ENCODE assay signal across 8 cellular contexts in the genomic region with DNA sequence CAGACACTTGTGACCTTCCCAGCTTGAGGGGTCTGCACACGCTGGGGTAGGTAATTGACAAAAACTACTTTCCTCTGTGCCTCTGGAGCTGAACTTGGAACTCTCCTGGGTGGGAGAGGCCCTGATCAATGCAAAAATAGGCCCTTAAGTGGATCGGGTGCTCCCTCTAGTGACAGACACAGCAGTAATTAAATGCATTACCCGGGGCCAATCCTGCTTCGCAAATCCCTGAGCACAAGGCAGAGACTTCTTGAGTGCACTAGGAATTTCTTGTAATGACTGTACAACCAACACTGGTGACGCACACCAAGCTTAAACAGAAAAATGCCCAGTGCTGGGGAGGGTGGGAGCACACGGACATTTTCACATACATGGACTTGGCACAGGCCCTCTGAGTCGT. TPM values are rescaled to one million over a fixed set of nuclear protein-coding genes. Genes with fewer than 3 reads are reported as not detected.
A peak's percentile ranks its signal among the peaks of the same experiment; 100 is the strongest.
DNase-seq lines count a peak whose midpoint lies in the region; ATAC-seq and TF ChIP-seq lines count a peak whose summit lies in the region.

No MANE protein-coding gene starts in this region.

- no peak overlapping the region for H3K4me2 ChIP-seq in PC-9

- no peak overlapping the region for H3K27ac ChIP-seq in PC-9
- no peak overlapping the region for H3K27ac ChIP-seq in ovary

- no peak overlapping the region for H3K4me3 Mint-ChIP-seq in Calu3 (ENCODE audit: low read depth, unreplicated experiment)
- H3K4me3 Mint-ChIP-seq in activated naive CD4-positive, alpha-beta T cell treated with anti-CD3 and anti-CD28 coated beads for 36 hours: no peak overlapping the region

- H3K27ac Mint-ChIP-seq in Calu3 (ENCODE audit: unreplicated experiment): no peak overlapping the region
- H3K27ac Mint-ChIP-seq in activated naive CD4-positive, alpha-beta T cell treated with anti-CD3 and anti-CD28 coated beads for 36 hours: no peak overlapping the region

- no peak for ATAC-seq in HG03378 (IDR thresholded peaks at IDR 0.05; ENCODE audit: unreplicated experiment)
- ATAC-seq in GM21737 (IDR thresholded peaks at IDR 0.05; ENCODE audit: unreplicated experiment): no peak

- no peaks in the 10 kb centered on the region; the same call in 1 of the 2 replicates for H4K20me1 ChIP-seq in PC-9 (ENCODE audit: insufficient read depth)

- no peaks in the 10 kb centered on the region for H3K79me2 ChIP-seq in PC-9 (ENCODE audit: low read depth)

- H3K9me2 ChIP-seq in PC-9 (ENCODE audit: insufficient read depth): no peaks in the 10 kb centered on the region

- H3K4me1 ChIP-seq in PC-9 (replicated peaks; ENCODE audit: insufficient read depth) (no peaks in the 10 kb centered on the region), ovary (ENCODE audit: insufficient read depth) (no peaks in the 10 kb centered on the region)

- no peaks in the 10 kb centered on the region for H3K9me3 Mint-ChIP-seq in Calu3 (ENCODE audit: low read depth, unreplicated experiment)
- H3K9me3 Mint-ChIP-seq in activated naive CD4-positive, alpha-beta T cell treated with anti-CD3 and anti-CD28 coated beads for 36 hours: no peaks in the 10 kb centered on the region

- peak; percentile 80 for DNase-seq in Calu3
- peak; percentile 84 for DNase-seq in HT1080 (ENCODE audit: low read depth)
- peak; percentile 74 to 79 for DNase-seq in PC-9
- DNase-seq in activated naive CD4-positive, alpha-beta T cell treated with anti-CD3 and anti-CD28 coated beads for 36 hours: peak; percentile 73
- peak; percentile 75 for DNase-seq in foreskin melanocyte
- DNase-seq in ovary: peak in 2 of 5 donors; percentile 31 to 53

- TF ChIP-seq EP300 in ovary (IDR thresholded peaks at IDR 0.05): no peak

- peaks cover 8% of the 10 kb centered on the region; the same call in 1 of the 2 replicates for H3F3A ChIP-seq in PC-9 (ENCODE audit: insufficient read depth, low read depth)

- WGBS in ovary, 3 donors: 8 to 11% (median 10%) methylated on average over 7 of the region's 7 CpGs

- no peak overlapping the region for H3K4me3 ChIP-seq in PC-9
- H3K4me3 ChIP-seq in ovary: no peak overlapping the region

- H3K36me3 ChIP-seq in PC-9 (ENCODE audit: low read depth) (no peaks in the 10 kb centered on the region), ovary (no peaks in the 10 kb centered on the region)

- no peaks in the 10 kb centered on the region for H3K9me3 ChIP-seq in PC-9 (ENCODE audit: insufficient read depth, low read depth)
- no peaks in the 10 kb centered on the region for H3K9me3 ChIP-seq in ovary

- peaks cover 74% of the 10 kb centered on the region for H3K27me3 Mint-ChIP-seq in Calu3 (ENCODE audit: unreplicated experiment)
- no peaks in the 10 kb centered on the region for H3K27me3 Mint-ChIP-seq in activated naive CD4-positive, alpha-beta T cell treated with anti-CD3 and anti-CD28 coated beads for 36 hours (ENCODE audit: low read depth)

- peak; percentile 87 for TF ChIP-seq CTCF in Calu3 (IDR thresholded peaks at IDR 0.05; ENCODE audit: unreplicated experiment)
- peak; percentile 94 for TF ChIP-seq CTCF in PC-9 (conservative IDR thresholded peaks at IDR 0.05)
- TF ChIP-seq CTCF in ovary (IDR thresholded peaks at IDR 0.05): peak; percentile 21 to 53 (median 29)

- no TSS peak for BruUV-seq in Calu3 (replicated peaks; lab: Mats Ljungman, UMichigan)
- no TSS peak for BruUV-seq in PC-9 (replicated peaks; lab: Mats Ljungman, UMichigan)

- H2AFZ ChIP-seq in PC-9: no peak overlapping the region

- peaks cover 9% of the 10 kb centered on the region for H3K4me1 Mint-ChIP-seq in Calu3 (ENCODE audit: low read depth, unreplicated experiment)
- H3K4me1 Mint-ChIP-seq in activated naive CD4-positive, alpha-beta T cell treated with anti-CD3 and anti-CD28 coated beads for 36 hours (ENCODE audit: low read depth): peaks cover 13% of the 10 kb centered on the region

- H3K27me3 ChIP-seq in PC-9 (ENCODE audit: insufficient read depth, low read depth): peaks cover 33% of the 10 kb centered on the region
- no peaks in the 10 kb centered on the region for H3K27me3 ChIP-seq in ovary

- TF ChIP-seq POLR2A in ovary (IDR thresholded peaks at IDR 0.05): no peak

- CTCF ChIA-PET in Calu3 (lab: Charles Lee): interaction anchor here (0.6 to 1.7 kb wide), 7 partner anchors 35 to 330 kb away, joined by 3 to 12 read pairs (median 4); a partner anchor contains a TSS
- CTCF ChIA-PET in PC-9 (lab: Charles Lee): interaction anchor here (0.7 to 1.8 kb wide), 6 partner anchors 79 to 1152 kb away, joined by 3 to 6 read pairs (median 3); a partner anchor contains a TSS
- CTCF ChIA-PET in activated naive CD4-positive, alpha-beta T cell treated with anti-CD3 and anti-CD28 coated beads for 36 hours (lab: Charles Lee): interaction anchor here (0.5 to 3.4 kb wide), 10 partner anchors 10 to 1144 kb away, joined by 3 to 13 read pairs (median 4); a partner anchor contains a TSS

- intact Hi-C loops in Calu3 (cut with micrococcal nuclease; ENCODE audit: unreplicated experiment): loop anchor here (1.0 kb wide), 1 partner anchor 277 kb away; no protein-coding TSS in a partner anchor
- intact Hi-C loops in PC-9 (cut with micrococcal nuclease; ENCODE audit: unreplicated experiment): loop anchor here (1.0 to 5.0 kb wide), 4 partner anchors 84 to 536 kb away; no protein-coding TSS in a partner anchor
- intact Hi-C loops in activated naive CD4-positive, alpha-beta T cell treated with anti-CD3 and anti-CD28 coated beads for 36 hours (cut with micrococcal nuclease): loop anchor here (1.0 kb wide), 2 partner anchors 206 to 277 kb away; no protein-coding TSS in a partner anchor
- intact Hi-C loops in ovary (cut with DNase I): loop anchor here in 2 of 4 donors (5.0 to 10.0 kb wide), 4 partner anchors 87 to 943 kb away; a partner anchor contains a TSS

- peaks cover 4% of the 10 kb centered on the region for H3K36me3 Mint-ChIP-seq in Calu3 (ENCODE audit: insufficient read depth, unreplicated experiment)
- no peaks in the 10 kb centered on the region for H3K36me3 Mint-ChIP-seq in activated naive CD4-positive, alpha-beta T cell treated with anti-CD3 and anti-CD28 coated beads for 36 hours (ENCODE audit: low read depth)

- POLR2A ChIA-PET in PC-9 (lab: Charles Lee; ENCODE audit: unreplicated experiment): interaction anchor here (0.5 to 0.6 kb wide), 2 partner anchors 262 to 277 kb away, joined by 7 to 18 read pairs; no protein-coding TSS in a partner anchor

RNA-seq across cellular contexts. Expression of a gene that starts 10.6 kb away (rescaled TPM):
- 239 and 287 TPM in 2 replicates for total RNA-seq in Calu3 (2022)
- 646 and 1,047 TPM in 2 replicates for total RNA-seq in HT1080 (2014; rRNA removed; shearing (Covaris generic))
- polyA plus RNA-seq in HT1080 (2015; cell fraction: cytosol; rRNA removed): 489 and 848 TPM in 2 replicates
- polyA plus RNA-seq in HT1080 (2015; cell fraction: nucleus; rRNA removed): 144 and 251 TPM in 2 replicates
- 359 and 395 TPM in 2 replicates for total RNA-seq in PC-9 (2021)
- total RNA-seq in activated naive CD4-positive, alpha-beta T cell treated with anti-CD3 and anti-CD28 coated beads for 36 hours: 100 to 1,000 TPM; 294 to 307 TPM
- total RNA-seq in ovary: 10 to 100 TPM; 10.0 to 30.1 (median 17.9) TPM
- 1 to 10 TPM; 3.2 to 8.2 TPM for polyA plus RNA-seq in ovary

RNA-seq across cellular contexts. Expression of a gene that starts 24.9 kb away (rescaled TPM):
- total RNA-seq in Calu3 (2022): not detected in 2 replicates
- not detected in 2 replicates for total RNA-seq in HT1080 (2014; rRNA removed; shearing (Covaris generic))
- not detected in 2 replicates for polyA plus RNA-seq in HT1080 (2015; cell fraction: cytosol; rRNA removed)
- polyA plus RNA-seq in HT1080 (2015; cell fraction: nucleus; rRNA removed): not detected in 2 replicates
- total RNA-seq in PC-9 (2021): not detected in 2 replicates
- not detected for total RNA-seq in activated naive CD4-positive, alpha-beta T cell treated with anti-CD3 and anti-CD28 coated beads for 36 hours
- total RNA-seq in ovary: not detected
- not detected for polyA plus RNA-seq in ovary

RNA-seq across cellular contexts. Expression of a gene that starts 32.5 kb away (rescaled TPM):
- total RNA-seq in Calu3 (2022) (1,462 and 1,520 TPM in 2 replicates), PC-9 (2021) (2,433 and 2,547 TPM in 2 replicates), ovary (1,000 to 10,000 TPM in 5 of 7 donors, 100 to 1,000 TPM in 2; 604 to 2,543 (median 2,257) TPM)
- total RNA-seq in HT1080 (2014; rRNA removed; shearing (Covaris generic)): 733 and 1,703 TPM in 2 replicates
- polyA plus RNA-seq in HT1080 (2015; cell fraction: cytosol; rRNA removed): 1,672 and 3,217 TPM in 2 replicates
- 715 and 767 TPM in 2 replicates for polyA plus RNA-seq in HT1080 (2015; cell fraction: nucleus; rRNA removed)
- total RNA-seq in activated naive CD4-positive, alpha-beta T cell treated with anti-CD3 and anti-CD28 coated beads for 36 hours: 1,000 to 10,000 TPM; 3,327 to 3,354 TPM
- polyA plus RNA-seq in ovary: 1,000 to 10,000 TPM in 1 of 2 donors, 100 to 1,000 TPM in 1; 391 to 2,645 TPM

RNA-seq across cellular contexts. Expression of a gene that starts 34.1 kb away (rescaled TPM):
- 38.8 and 49.4 TPM in 2 replicates for total RNA-seq in Calu3 (2022)
- total RNA-seq in HT1080 (2014; rRNA removed; shearing (Covaris generic)): 1.1 and 1.3 TPM in 2 replicates
- not detected in 2 replicates for polyA plus RNA-seq in HT1080 (2015; cell fraction: cytosol; rRNA removed)
- polyA plus RNA-seq in HT1080 (2015; cell fraction: nucleus; rRNA removed): not detected in 2 replicates
- 40.4 and 94.5 TPM in 2 replicates for total RNA-seq in PC-9 (2021)
- 10 to 100 TPM in 1 of 2 experiments, 1 to 10 TPM in 1; 9.9 to 10.2 TPM for total RNA-seq in activated naive CD4-positive, alpha-beta T cell treated with anti-CD3 and anti-CD28 coated beads for 36 hours
- total RNA-seq in ovary: 10 to 100 TPM in 1 of 7 donors, 1 to 10 TPM in 5, under 1 TPM in 1; 0.93 to 31.2 (median 2.5) TPM
- under 1 TPM in 1 of 2 donors, not detected in 1; 0.10 TPM for polyA plus RNA-seq in ovary

RNA-seq across cellular contexts. Expression of a gene that starts 41.6 kb away (rescaled TPM):
- total RNA-seq in Calu3 (2022) (not detected in 2 replicates), PC-9 (2021) (not detected in 2 replicates), ovary (10 to 100 TPM in 1 of 7 donors, 1 to 10 TPM in 3, under 1 TPM in 1, not detected in 2; 0.72 to 45.1 (median 2.5) TPM)
- not detected in 2 replicates for total RNA-seq in HT1080 (2014; rRNA removed; shearing (Covaris generic))
- not detected in 2 replicates for polyA plus RNA-seq in HT1080 (2015; cell fraction: cytosol; rRNA removed)
- polyA plus RNA-seq in HT1080 (2015; cell fraction: nucleus; rRNA removed): 1.5 and 3.4 TPM in 2 replicates
- total RNA-seq in activated naive CD4-positive, alpha-beta T cell treated with anti-CD3 and anti-CD28 coated beads for 36 hours: not detected
- polyA plus RNA-seq in ovary: not detected

Comparison
In these comparisons a context has a peak if more than half of its experiments do, and no peak if none do; other contexts are left out.
1. CTCF ChIP-seq: peak in every context shown above with its lines; median percentile 94 in PC-9; 87 in Calu3; 29 in ovary.